11 cellular contexts compared by ENCODE assay signal in the genomic region with DNA sequence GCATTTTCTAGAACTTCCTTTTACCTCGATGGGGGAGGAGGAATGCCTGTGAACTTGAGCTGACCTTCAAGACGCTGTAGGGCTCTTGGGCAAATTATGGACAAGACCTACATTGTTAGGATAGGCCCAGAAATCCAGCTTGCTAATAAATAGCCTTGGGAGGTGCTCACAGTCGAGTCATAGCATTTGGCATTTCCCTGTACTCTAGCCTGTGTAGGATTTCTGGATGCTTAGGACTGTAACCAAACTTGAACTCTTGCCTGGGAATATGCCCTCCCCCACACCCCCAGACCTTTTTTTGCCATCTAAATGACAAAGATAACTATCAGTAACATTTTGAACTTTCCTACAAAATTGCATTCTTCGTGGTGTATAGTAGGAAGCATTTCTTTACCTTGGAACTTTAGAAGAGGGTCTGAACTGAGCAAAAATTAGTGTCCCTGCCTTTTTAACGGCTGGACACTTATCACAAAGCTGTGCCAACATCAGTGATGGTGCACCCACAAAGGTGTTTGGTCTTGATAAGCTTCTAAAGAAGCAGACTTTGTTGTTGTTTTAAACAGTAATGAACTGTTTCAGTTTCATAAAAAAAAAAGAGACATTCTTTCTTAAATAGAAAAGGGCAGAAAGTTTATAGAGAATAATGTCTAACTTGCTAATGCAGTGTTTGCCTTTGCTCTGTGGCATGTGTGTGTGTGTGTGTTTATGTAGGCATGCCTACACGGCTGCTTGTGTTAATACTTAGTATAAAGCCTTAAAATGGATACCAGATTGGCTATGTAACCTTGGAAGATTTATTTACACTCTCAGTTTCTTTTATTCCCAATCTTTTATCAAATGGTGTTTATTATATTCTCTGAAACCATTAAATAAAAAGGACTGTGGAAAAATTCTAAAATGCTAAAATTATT.
DNase-seq lines count a peak whose midpoint lies in the region; ATAC-seq, FAIRE-seq and TF ChIP-seq lines count a peak whose summit lies in the region.
"Had no signal": no experiment of that assay in that cellular context is flagged by ENCODE, and none has a peak within 500 bp of the region (broad histone marks: within the 10 kb centered on the region; RNA-seq: fewer than 3 reads in every experiment).

No MANE protein-coding gene starts in this region.

- CTCF ChIA-PET in IMR-90 (lab: Yijun Ruan, JAX): no interaction called here

- no peak overlapping the region for H2BK120ac ChIP-seq in IMR-90 (ENCODE audit: low read depth, low read length)

- no peak for FAIRE-seq in GM12892 (lab: Jason Lieb, UNC)

- H3K23ac ChIP-seq in IMR-90 (ENCODE audit: low read depth, low read length): no peak overlapping the region

- H3K9me3 ChIP-seq in IMR-90 (ENCODE audit: control insufficient read depth, insufficient read depth, low read length): no peaks in the 10 kb centered on the region
- H3K9me3 ChIP-seq in hepatocyte (ENCODE audit: low read depth): no peaks in the 10 kb centered on the region
- H3K9me3 ChIP-seq in tibial artery: no peaks in the 10 kb centered on the region

- TF ChIP-seq CTCF in IMR-90 (conservative IDR thresholded peaks at IDR 0.05; ENCODE audit: low read depth, low read length) (no peak), hepatocyte (IDR thresholded peaks at IDR 0.05; ENCODE audit: poor library complexity) (no peak), tibial artery (IDR thresholded peaks at IDR 0.05) (no peak)

- no peak overlapping the region for H4K8ac ChIP-seq in IMR-90 (ENCODE audit: low read depth in 2 of 2, low read length in 2 of 2)

- DNase-seq in IMR-90 (peak; percentile 49), cerebellar cortex (ENCODE audit: low spot score) (peak; percentile 20), hepatocyte (ENCODE audit: low spot score) (no peak), tibial artery (no peak), D341Med (ENCODE audit: low spot score) (no peak), inferior parietal cortex (ENCODE audit: extremely low spot score) (no peak), GM12892 (ENCODE audit: insufficient read length) (no peak)
- DNase-seq: activated B cell treated with CpG ODN at 0.5 μM for 24 hours, activated gamma-delta T cell treated with Interleukin-2 at 50 U/mL for 16 hours, H7 had no signal

- H4K20me1 ChIP-seq in IMR-90 (ENCODE audit: insufficient read depth, low read length) (no peaks in the 10 kb centered on the region), hepatocyte (ENCODE audit: insufficient read depth, poor library complexity, severe bottlenecking) (no peaks in the 10 kb centered on the region)

- no peak overlapping the region for H2AFZ ChIP-seq in IMR-90 (replicated peaks; ENCODE audit: low read length, poor library complexity)
- no peak overlapping the region for H2AFZ ChIP-seq in hepatocyte

- no peak overlapping the region for H3K9ac ChIP-seq in IMR-90 (ENCODE audit: low read depth, low read length)

- intact Hi-C loops in IMR-90 (cut with micrococcal nuclease) (no loop called here), tibial artery (cut with DNase I; ENCODE audit: low total_unique reads) (no loop called here)

- no peak overlapping the region for H3K56ac ChIP-seq in IMR-90 (ENCODE audit: extremely low read depth, insufficient read depth, low read length)

- H3K4me3 ChIP-seq in IMR-90 (ENCODE audit: insufficient read depth, low read depth, low read length): no peak overlapping the region
- H3K4me3 ChIP-seq in hepatocyte: no peak overlapping the region
- no peak overlapping the region for H3K4me3 ChIP-seq in tibial artery

- H2AK5ac ChIP-seq in IMR-90 (ENCODE audit: low read depth, low read length): no peak overlapping the region

- no peaks in the 10 kb centered on the region for H3K36me3 ChIP-seq in IMR-90 (ENCODE audit: control insufficient read depth, insufficient read depth, low read length)
- no peaks in the 10 kb centered on the region for H3K36me3 ChIP-seq in hepatocyte (replicated peaks; ENCODE audit: insufficient read depth, low read depth)
- no peaks in the 10 kb centered on the region for H3K36me3 ChIP-seq in tibial artery

- in situ Hi-C loops in IMR-90 (cut with MboI; ENCODE audit: low sequenced_read_pairs): no loop called here

- no peaks in the 10 kb centered on the region for H3K79me1 ChIP-seq in IMR-90 (ENCODE audit: low read depth in 1 of 2, low read length in 2 of 2)

- H2BK5ac ChIP-seq in IMR-90 (ENCODE audit: low read depth, low read length, poor library complexity, severe bottlenecking): no peak overlapping the region

- no peak overlapping the region for H2AK9ac ChIP-seq in IMR-90 (replicated peaks; ENCODE audit: low read depth, low read length, poor library complexity)

- H3K27ac ChIP-seq in IMR-90 (ENCODE audit: insufficient read depth, low read length) (no peak overlapping the region; the same call in 1 of the 2 replicates), hepatocyte (peak overlapping the region; percentile 48), tibial artery (peak overlapping the region; percentile 62 to 65)

- no peak for TF ChIP-seq RAD21 in IMR-90 (IDR thresholded peaks at IDR 0.05; ENCODE audit: low read length)

- H3K4me2 ChIP-seq in IMR-90 (ENCODE audit: low read depth, low read length): no peak overlapping the region; the same call in 1 of the 2 replicates
- peak overlapping the region; percentile 28 for H3K4me2 ChIP-seq in hepatocyte

- peaks cover 56% of the 10 kb centered on the region for H3K79me2 ChIP-seq in hepatocyte

- POLR2A ChIA-PET in IMR-90 (lab: Charles Lee; ENCODE audit: unreplicated experiment): no interaction called here

- H3K18ac ChIP-seq in IMR-90 (ENCODE audit: low read depth, low read length): no peak overlapping the region

- no peak overlapping the region for H3K4ac ChIP-seq in IMR-90 (ENCODE audit: low read depth, low read length)

- no peak overlapping the region for H4K5ac ChIP-seq in IMR-90 (ENCODE audit: low read depth, low read length)

- dilution Hi-C loops in IMR-90 (cut with HindIII; ENCODE audit: low sequenced_read_pairs, unreplicated experiment): no loop called here

- no peak overlapping the region for H2BK20ac ChIP-seq in IMR-90 (ENCODE audit: low read depth, low read length)

- BruUV-seq in IMR-90 (replicated peaks; lab: Mats Ljungman, UMichigan): no TSS peak

- H2BK15ac ChIP-seq in IMR-90 (ENCODE audit: low read depth, low read length): no peak overlapping the region

- no CpG with 5 or more reads among the region's 6 CpGs for WGBS in IMR-90 (ENCODE audit: extremely low coverage in 2 of 2, insufficient read length in 1 of 2), 2 experiments
- 38% methylated on average over 6 of the region's 6 CpGs for WGBS in hepatocyte (ENCODE audit: low lambda C conversion rate, missing lambda C conversion rate)

- no peaks in the 10 kb centered on the region for H3K9me1 ChIP-seq in IMR-90 (ENCODE audit: insufficient read depth, low read length)

- peaks cover 6% of the 10 kb centered on the region for H3K4me1 ChIP-seq in IMR-90 (ENCODE audit: control insufficient read depth, insufficient read depth, low read length)
- peaks cover 33% of the 10 kb centered on the region for H3K4me1 ChIP-seq in hepatocyte (ENCODE audit: insufficient read depth)
- peaks cover 0 to 82% (median 52%) of the 10 kb centered on the region in 4 donors for H3K4me1 ChIP-seq in tibial artery

- H3K27me3 ChIP-seq in IMR-90 (ENCODE audit: control insufficient read depth, insufficient read depth, low read length) (no peaks in the 10 kb centered on the region), hepatocyte (no peaks in the 10 kb centered on the region), tibial artery (no peaks in the 10 kb centered on the region)

- H3K14ac ChIP-seq in IMR-90 (replicated peaks; ENCODE audit: low read depth, low read length): no peak overlapping the region

- no peak overlapping the region for H4K91ac ChIP-seq in IMR-90 (ENCODE audit: insufficient read depth, low read depth, low read length)

- H3K9me2 ChIP-seq in hepatocyte (replicated peaks; ENCODE audit: insufficient read depth): no peaks in the 10 kb centered on the region

- ATAC-seq in IMR-90 (ENCODE audit: low read depth): peak; percentile 90
- ATAC-seq in HG02981 (IDR thresholded peaks at IDR 0.05; ENCODE audit: unreplicated experiment): no peak

- TF ChIP-seq POLR2A in IMR-90 (IDR thresholded peaks at IDR 0.05; ENCODE audit: low read depth, low read length): no peak
- no peak for TF ChIP-seq POLR2A in GM12892 (IDR thresholded peaks at IDR 0.05; ENCODE audit: low read depth, low read length)

TF ChIP-seq in IMR-90, 13 proteins besides CTCF, POLR2A, EP300 and RAD21:
- TF ChIP-seq RFX5 (IDR thresholded peaks at IDR 0.05; ENCODE audit: low read depth, low read length) (no peak), NFE2L2 (IDR thresholded peaks at IDR 0.05; ENCODE audit: low read depth, low read length) (no peak), CHD1 (IDR thresholded peaks at IDR 0.05; ENCODE audit: low read depth, low read length) (no peak), BHLHE40 (IDR thresholded peaks at IDR 0.05; ENCODE audit: low read depth, low read length) (no peak), SMC3 (IDR thresholded peaks at IDR 0.05; ENCODE audit: low read depth, low read length) (no peak), MAZ (IDR thresholded peaks at IDR 0.05; ENCODE audit: borderline replicate concordance, low read depth, low read length) (no peak), MAFK (IDR thresholded peaks at IDR 0.05; ENCODE audit: low read depth, low read length) (no peak), FOS (IDR thresholded peaks at IDR 0.05; ENCODE audit: low read depth, low read length) (no peak), MXI1 (IDR thresholded peaks at IDR 0.05; ENCODE audit: borderline replicate concordance, low read depth, low read length) (no peak), CEBPB (IDR thresholded peaks at IDR 0.05; ENCODE audit: low read depth, low read length) (no peak), RCOR1 (IDR thresholded peaks at IDR 0.05; ENCODE audit: insufficient replicate concordance, low read length) (no peak), ELK1 (IDR thresholded peaks at IDR 0.05; ENCODE audit: borderline replicate concordance, low read depth, low read length) (no peak)
- TF ChIP-seq, protein P1, sequence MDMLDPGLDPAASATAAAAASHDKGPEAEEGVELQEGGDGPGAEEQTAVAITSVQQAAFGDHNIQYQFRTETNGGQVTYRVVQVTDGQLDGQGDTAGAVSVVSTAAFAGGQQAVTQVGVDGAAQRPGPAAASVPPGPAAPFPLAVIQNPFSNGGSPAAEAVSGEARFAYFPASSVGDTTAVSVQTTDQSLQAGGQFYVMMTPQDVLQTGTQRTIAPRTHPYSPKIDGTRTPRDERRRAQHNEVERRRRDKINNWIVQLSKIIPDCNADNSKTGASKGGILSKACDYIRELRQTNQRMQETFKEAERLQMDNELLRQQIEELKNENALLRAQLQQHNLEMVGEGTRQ (IDR thresholded peaks at IDR 0.05; ENCODE audit: low read depth, low read length): no peak
TF ChIP-seq in IMR-90: peak in this region for 0.

Comparison
In these comparisons a context has a peak if more than half of its experiments do, and no peak if none do; other contexts are left out.
1. DNase-seq: peak in IMR-90 (single experiment) and cerebellar cortex (single experiment); none in hepatocyte (single experiment), tibial artery (0 of 2), D341Med (single experiment), inferior parietal cortex (single experiment) and GM12892 (single experiment).